In genomic region chr15:32676095-32676643, GRCh38 we compare ENCODE assay signal across 26 cellular contexts. TPM values are rescaled to one million over a fixed set of nuclear protein-coding genes. Genes with fewer than 3 reads are reported as not detected.
DNase-seq lines count a peak whose midpoint lies in the region; ATAC-seq, FAIRE-seq and TF ChIP-seq lines count a peak whose summit lies in the region.
"Had no signal": no experiment of that assay in that cellular context is flagged by ENCODE, and none has a peak within 500 bp of the region (broad histone marks: within the 10 kb centered on the region; RNA-seq: fewer than 3 reads in every experiment).

No MANE protein-coding gene starts in this region.

- no peak overlapping the region for H4K91ac ChIP-seq in IMR-90 (ENCODE audit: insufficient read depth, low read depth, low read length)

- TF ChIP-seq CTCF in IMR-90 (conservative IDR thresholded peaks at IDR 0.05; ENCODE audit: low read depth, low read length), result no peak
- no peak for TF ChIP-seq CTCF in bronchial epithelial cell (IDR thresholded peaks at IDR 0.05; ENCODE audit: insufficient read depth, low read length, severe bottlenecking)
- no peak for TF ChIP-seq CTCF in SK-N-SH (IDR thresholded peaks at IDR 0.05)

- in situ Hi-C loops in IMR-90 (cut with MboI; ENCODE audit: low sequenced_read_pairs), result no loop called here

- H3K27me3 Mint-ChIP-seq in activated T-helper 1 cell treated with anti-CD3 and anti-CD28 coated beads, Interleukin-12 subunit alpha, Interleukin-12 subunit beta, Interleukin-2, Interleukin-4 antibody, amounts not matched to agents 30 ng/mL and 10 ng/mL and 1 ng/mL, durations not matched to agents 14 hours and 24 hours and 36 hours (ENCODE audit: insufficient read depth), result no peaks in the 10 kb centered on the region
- H3K27me3 Mint-ChIP-seq: activated B cell treated with CpG ODN at 0.5 μM for 24 hours; activated CD4-positive, alpha-beta T cell treated with anti-CD3 and anti-CD28 coated beads, Interleukin-2, amount 10 ng/mL, durations not matched to agents 7 days and 5 days; activated naive CD8-positive, alpha-beta T cell treated with anti-CD3 and anti-CD28 coated beads for 36 hours; activated T-cell treated with anti-CD3 and anti-CD28 coated beads, Interleukin-2, amount 50 U/mL, for 24 hours; CD4-positive, CD25-positive, alpha-beta regulatory T cell; memory B cell had no signal

- no peak overlapping the region for H3K27ac Mint-ChIP-seq in activated T-helper 1 cell treated with anti-CD3 and anti-CD28 coated beads, Interleukin-12 subunit alpha, Interleukin-12 subunit beta, Interleukin-2, Interleukin-4 antibody, amounts not matched to agents 30 ng/mL and 10 ng/mL and 1 ng/mL, durations not matched to agents 14 hours and 24 hours and 36 hours
- H3K27ac Mint-ChIP-seq: activated B cell treated with CpG ODN at 0.5 μM for 24 hours; activated CD4-positive, alpha-beta T cell treated with anti-CD3 and anti-CD28 coated beads, Interleukin-2, amount 10 ng/mL, durations not matched to agents 7 days and 5 days; activated naive CD8-positive, alpha-beta T cell treated with anti-CD3 and anti-CD28 coated beads for 36 hours; activated T-cell treated with anti-CD3 and anti-CD28 coated beads, Interleukin-2, amount 50 U/mL, for 24 hours; CD4-positive, CD25-positive, alpha-beta regulatory T cell; immature natural killer cell; memory B cell had no signal

- peak overlapping the region; percentile 0; the same call in 1 of the 2 replicates for H3K14ac ChIP-seq in IMR-90 (replicated peaks; ENCODE audit: low read depth, low read length)

- H3K27me3 ChIP-seq in IMR-90 (ENCODE audit: control insufficient read depth, insufficient read depth, low read length) (no peaks in the 10 kb centered on the region), bronchial epithelial cell (ENCODE audit: control insufficient read depth, insufficient read depth, low read length) (no peaks in the 10 kb centered on the region), SK-N-SH (ENCODE audit: insufficient read depth) (no peaks in the 10 kb centered on the region)
- H3K27me3 ChIP-seq: ovary, uterus had no signal

- no peak overlapping the region for H2BK15ac ChIP-seq in IMR-90 (ENCODE audit: low read depth, low read length)

- H3F3A ChIP-seq in SK-N-SH (replicated peaks; ENCODE audit: insufficient read depth), result no peaks in the 10 kb centered on the region

- H3K9me3 Mint-ChIP-seq in activated T-helper 1 cell treated with anti-CD3 and anti-CD28 coated beads, Interleukin-12 subunit alpha, Interleukin-12 subunit beta, Interleukin-2, Interleukin-4 antibody, amounts not matched to agents 30 ng/mL and 10 ng/mL and 1 ng/mL, durations not matched to agents 14 hours and 24 hours and 36 hours, result no peaks in the 10 kb centered on the region
- H3K9me3 Mint-ChIP-seq: activated B cell treated with CpG ODN at 0.5 μM for 24 hours; activated CD4-positive, alpha-beta T cell treated with anti-CD3 and anti-CD28 coated beads, Interleukin-2, amount 10 ng/mL, durations not matched to agents 7 days and 5 days; activated naive CD8-positive, alpha-beta T cell treated with anti-CD3 and anti-CD28 coated beads for 36 hours; activated T-cell treated with anti-CD3 and anti-CD28 coated beads, Interleukin-2, amount 50 U/mL, for 24 hours; CD4-positive, CD25-positive, alpha-beta regulatory T cell; immature natural killer cell; memory B cell had no signal

- H4K8ac ChIP-seq in IMR-90 (ENCODE audit: low read depth in 2 of 2, low read length in 2 of 2), result no peak overlapping the region

- no CpG with 5 or more reads among the region's 2 CpGs for WGBS in IMR-90 (ENCODE audit: extremely low coverage in 2 of 2, insufficient read length in 1 of 2), 2 experiments
- WGBS in SK-N-SH (ENCODE audit: low lambda C conversion rate), result 72% methylated on average over 2 of the region's 2 CpGs

- TF ChIP-seq RAD21 in IMR-90 (IDR thresholded peaks at IDR 0.05; ENCODE audit: low read length), result no peak
- TF ChIP-seq RAD21 in SK-N-SH (IDR thresholded peaks at IDR 0.05; ENCODE audit: low read length), result no peak

- H2AFZ ChIP-seq in IMR-90 (replicated peaks; ENCODE audit: low read length, poor library complexity), result no peak overlapping the region
- H2AFZ ChIP-seq in SK-N-SH (ENCODE audit: low read depth), result no peak overlapping the region

- no peak overlapping the region for H3K4me3 ChIP-seq in IMR-90 (ENCODE audit: insufficient read depth, low read depth, low read length)
- no peak overlapping the region for H3K4me3 ChIP-seq in bronchial epithelial cell (ENCODE audit: low read depth, low read length)
- H3K4me3 ChIP-seq in SK-N-SH (ENCODE audit: low read depth in 2 of 2, low read length in 1 of 2), result no peak overlapping the region
- H3K4me3 ChIP-seq: ovary, uterus had no signal

- ATAC-seq in IMR-90 (ENCODE audit: low read depth), result no peak
- ATAC-seq: stimulated activated naive CD8-positive, alpha-beta T cell treated with anti-CD3 and anti-CD28 coated beads, Interleukin-15, Interleukin-2, amounts not matched to agents 100 U/mL and 50 U/mL, for 24 hours had no signal

- no peak overlapping the region for H2BK20ac ChIP-seq in IMR-90 (ENCODE audit: low read depth, low read length)

- H3K79me2 ChIP-seq in SK-N-SH (ENCODE audit: insufficient read depth), result no peaks in the 10 kb centered on the region

- H3K36me3 Mint-ChIP-seq in activated T-helper 1 cell treated with anti-CD3 and anti-CD28 coated beads, Interleukin-12 subunit alpha, Interleukin-12 subunit beta, Interleukin-2, Interleukin-4 antibody, amounts not matched to agents 30 ng/mL and 10 ng/mL and 1 ng/mL, durations not matched to agents 14 hours and 24 hours and 36 hours (ENCODE audit: low read depth), result no peaks in the 10 kb centered on the region
- H3K36me3 Mint-ChIP-seq: activated naive CD8-positive, alpha-beta T cell treated with anti-CD3 and anti-CD28 coated beads for 36 hours; CD4-positive, CD25-positive, alpha-beta regulatory T cell; immature natural killer cell; memory B cell had no signal

- no peak overlapping the region for H3K23ac ChIP-seq in IMR-90 (ENCODE audit: low read depth, low read length)

- H3K27ac ChIP-seq in IMR-90 (ENCODE audit: insufficient read depth, low read length), result no peak overlapping the region
- no peak overlapping the region for H3K27ac ChIP-seq in SK-N-SH (ENCODE audit: low read depth in 2 of 2, low read length in 1 of 2)
- H3K27ac ChIP-seq: ovary, uterus had no signal

- H3K18ac ChIP-seq in IMR-90 (ENCODE audit: low read depth, low read length), result peak overlapping the region; percentile 3; the same call in 1 of the 2 replicates

- no peaks in the 10 kb centered on the region for H3K79me1 ChIP-seq in IMR-90 (ENCODE audit: low read depth in 1 of 2, low read length in 2 of 2)

- H3K4ac ChIP-seq in IMR-90 (ENCODE audit: low read depth, low read length), result no peak overlapping the region

- H4K5ac ChIP-seq in IMR-90 (ENCODE audit: low read depth, low read length), result no peak overlapping the region

- no TSS peak for BruUV-seq in IMR-90 (replicated peaks; lab: Mats Ljungman, UMichigan)

- H4K20me1 ChIP-seq in IMR-90 (ENCODE audit: insufficient read depth, low read length), result no peaks in the 10 kb centered on the region
- no peaks in the 10 kb centered on the region for H4K20me1 ChIP-seq in SK-N-SH (ENCODE audit: insufficient read depth)

- dilution Hi-C loops in IMR-90 (cut with HindIII; ENCODE audit: low sequenced_read_pairs, unreplicated experiment), result no loop called here

- H2BK5ac ChIP-seq in IMR-90 (ENCODE audit: low read depth, low read length, poor library complexity, severe bottlenecking), result no peak overlapping the region

- no peak for FAIRE-seq in bronchial epithelial cell (lab: Jason Lieb, UNC)
- FAIRE-seq: GM18507, GM19239 had no signal

- no peak overlapping the region for H3K4me3 Mint-ChIP-seq in activated T-helper 1 cell treated with anti-CD3 and anti-CD28 coated beads, Interleukin-12 subunit alpha, Interleukin-12 subunit beta, Interleukin-2, Interleukin-4 antibody, amounts not matched to agents 30 ng/mL and 10 ng/mL and 1 ng/mL, durations not matched to agents 14 hours and 24 hours and 36 hours
- H3K4me3 Mint-ChIP-seq: activated B cell treated with CpG ODN at 0.5 μM for 24 hours; activated CD4-positive, alpha-beta T cell treated with anti-CD3 and anti-CD28 coated beads, Interleukin-2, amount 10 ng/mL, durations not matched to agents 7 days and 5 days; activated naive CD8-positive, alpha-beta T cell treated with anti-CD3 and anti-CD28 coated beads for 36 hours; activated T-cell treated with anti-CD3 and anti-CD28 coated beads, Interleukin-2, amount 50 U/mL, for 24 hours; CD4-positive, CD25-positive, alpha-beta regulatory T cell; immature natural killer cell; memory B cell had no signal

- H3K9me3 ChIP-seq in IMR-90 (ENCODE audit: control insufficient read depth, insufficient read depth, low read length), result no peaks in the 10 kb centered on the region
- no peaks in the 10 kb centered on the region for H3K9me3 ChIP-seq in SK-N-SH
- H3K9me3 ChIP-seq: ovary, uterus had no signal

- H2BK120ac ChIP-seq in IMR-90 (ENCODE audit: low read depth, low read length), result no peak overlapping the region

- H2AK9ac ChIP-seq in IMR-90 (replicated peaks; ENCODE audit: low read depth, low read length, poor library complexity), result no peak overlapping the region

- H3K9me2 ChIP-seq in SK-N-SH, result no peaks in the 10 kb centered on the region

- TF ChIP-seq POLR2A in IMR-90 (IDR thresholded peaks at IDR 0.05; ENCODE audit: low read depth, low read length), result no peak

- POLR2A ChIA-PET in IMR-90 (lab: Charles Lee; ENCODE audit: unreplicated experiment), result no interaction called here
- POLR2A ChIA-PET in SK-N-SH (lab: Yijun Ruan, JAX), result no interaction called here

- no peaks in the 10 kb centered on the region for H3K9me1 ChIP-seq in IMR-90 (ENCODE audit: insufficient read depth, low read length)

- H3K4me1 Mint-ChIP-seq in activated T-helper 1 cell treated with anti-CD3 and anti-CD28 coated beads, Interleukin-12 subunit alpha, Interleukin-12 subunit beta, Interleukin-2, Interleukin-4 antibody, amounts not matched to agents 30 ng/mL and 10 ng/mL and 1 ng/mL, durations not matched to agents 14 hours and 24 hours and 36 hours (ENCODE audit: low read depth), result no peaks in the 10 kb centered on the region
- H3K4me1 Mint-ChIP-seq: activated B cell treated with CpG ODN at 0.5 μM for 24 hours; activated CD4-positive, alpha-beta T cell treated with anti-CD3 and anti-CD28 coated beads, Interleukin-2, amount 10 ng/mL, durations not matched to agents 7 days and 5 days; activated naive CD8-positive, alpha-beta T cell treated with anti-CD3 and anti-CD28 coated beads for 36 hours; CD4-positive, CD25-positive, alpha-beta regulatory T cell; immature natural killer cell had no signal

- intact Hi-C loops in IMR-90 (cut with micrococcal nuclease), result no loop called here
- intact Hi-C loops in activated T-helper 1 cell treated with anti-CD3 and anti-CD28 coated beads, Interleukin-12 subunit alpha, Interleukin-12 subunit beta, Interleukin-2, Interleukin-4 antibody, amounts not matched to agents 30 ng/mL and 10 ng/mL and 1 ng/mL, durations not matched to agents 14 hours and 24 hours and 36 hours (cut with micrococcal nuclease), result no loop called here

- DNase-seq in NCI-H1105 treated with DMSO at 0.1 percent for 48 hours (lab: John Stamatoyannopoulos, UW) (peak; percentile 56), NCI-H1105 (lab: John Stamatoyannopoulos, UW) (no peak), IMR-90 (no peak), bronchial epithelial cell (ENCODE audit: low read depth) (peak; percentile 50), pons (ENCODE audit: low spot score) (peak; percentile 75), ureter (ENCODE audit: low spot score) (no peak), SK-N-SH (no peak)
- no peak for DNase-seq in activated T-helper 1 cell treated with anti-CD3 and anti-CD28 coated beads, Interleukin-12 subunit alpha, Interleukin-12 subunit beta, Interleukin-2, Interleukin-4 antibody, amounts not matched to agents 30 ng/mL and 10 ng/mL and 1 ng/mL, durations not matched to agents 14 hours and 24 hours and 36 hours (ENCODE audit: low spot score)
- DNase-seq: activated B cell treated with CpG ODN at 0.5 μM for 24 hours; activated CD4-positive, alpha-beta T cell treated with anti-CD3 and anti-CD28 coated beads, Interleukin-2, amount 10 ng/mL, durations not matched to agents 7 days and 5 days; activated gamma-delta T cell; activated naive CD8-positive, alpha-beta T cell treated with anti-CD3 and anti-CD28 coated beads for 36 hours; activated T-cell treated with anti-CD3 and anti-CD28 coated beads, Interleukin-2, amount 50 U/mL, for 24 hours; anterior cingulate cortex; CD4-positive, CD25-positive, alpha-beta regulatory T cell; immature natural killer cell; NCI-H2107; NCI-H526 treated with DMSO at 0.1 percent for 48 hours; ovary; stimulated activated CD4-positive, alpha-beta T cell treated with anti-CD3 and anti-CD28 coated beads, Interleukin-1b, Interleukin-23, amount 100 ng/mL, for 48 hours; stimulated activated naive CD8-positive, alpha-beta T cell treated with anti-CD3 and anti-CD28 coated beads, Interleukin-15, Interleukin-2, amounts not matched to agents 100 U/mL and 50 U/mL, for 24 hours; uterus had no signal

- H3K36me3 ChIP-seq in IMR-90 (ENCODE audit: control insufficient read depth, insufficient read depth, low read length) (no peaks in the 10 kb centered on the region), bronchial epithelial cell (ENCODE audit: control insufficient read depth, insufficient read depth, low read length) (no peaks in the 10 kb centered on the region), SK-N-SH (replicated peaks in 1 of 2; ENCODE audit: control insufficient read depth in 1 of 2, insufficient read depth in 2 of 2, low read length in 1 of 2) (no peaks in the 10 kb centered on the region)
- H3K36me3 ChIP-seq: ovary, uterus had no signal

- CTCF ChIA-PET in IMR-90 (lab: Yijun Ruan, JAX), result no interaction called here
- CTCF ChIA-PET in SK-N-SH (lab: Yijun Ruan, JAX), result interaction anchor here (0.8 to 1.4 kb wide), 3 partner anchors 14 to 24 kb away, joined by 3 to 7 read pairs (median 4); no protein-coding TSS in a partner anchor

- H3K9ac ChIP-seq in IMR-90 (ENCODE audit: low read depth, low read length), result no peak overlapping the region
- no peak overlapping the region for H3K9ac ChIP-seq in SK-N-SH

- no peak overlapping the region for H2AK5ac ChIP-seq in IMR-90 (ENCODE audit: low read depth, low read length)

- no peak for TF ChIP-seq EP300 in SK-N-SH (IDR thresholded peaks at IDR 0.05; ENCODE audit: borderline replicate concordance in 1 of 2, low read depth in 1 of 2, low read length in 1 of 2)

- no peak overlapping the region for H3K56ac ChIP-seq in IMR-90 (ENCODE audit: extremely low read depth, insufficient read depth, low read length)

- no peak overlapping the region for H3K4me2 ChIP-seq in IMR-90 (ENCODE audit: low read depth, low read length)
- H3K4me2 ChIP-seq in SK-N-SH, result no peak overlapping the region

- H3K4me1 ChIP-seq in IMR-90 (ENCODE audit: control insufficient read depth, insufficient read depth, low read length) (peaks cover 3% of the 10 kb centered on the region), SK-N-SH (ENCODE audit: control insufficient read depth in 1 of 2, insufficient read depth in 2 of 2, low read depth in 1 of 2, low read length in 1 of 2) (no peaks in the 10 kb centered on the region)
- H3K4me1 ChIP-seq: uterus had no signal

RNA-seq across cellular contexts. Expression of gene SCG5, which starts 34.7 kb away (rescaled TPM):
- 7.9 and 8.3 TPM in 2 replicates for total RNA-seq in IMR-90 (2012; rRNA removed)
- polyA plus RNA-seq in IMR-90 (2012; rRNA removed), result 15.6 and 16.8 TPM in 2 replicates
- polyA plus RNA-seq in IMR-90 (2012; cell fraction: cytosol; rRNA removed), result 12.1 and 13.8 TPM in 2 replicates
- 4.1 and 8.2 TPM in 2 replicates for polyA plus RNA-seq in IMR-90 (2012; cell fraction: nucleus; rRNA removed; ENCODE audit: low replicate concordance)
- 3.7 and 11.8 TPM in 2 replicates for total RNA-seq in bronchial epithelial cell
- 0.81 TPM for total RNA-seq in ureter
- total RNA-seq in activated T-helper 1 cell treated with anti-CD3 and anti-CD28 coated beads, Interleukin-12 subunit alpha, Interleukin-12 subunit beta, Interleukin-2, Interleukin-4 antibody, amounts not matched to agents 30 ng/mL and 10 ng/mL and 1 ng/mL, durations not matched to agents 14 hours and 24 hours and 36 hours, result 1.6 and 2.6 TPM in 2 replicates
- polyA plus RNA-seq in SK-N-SH (2012; rRNA removed), result 10.1 and 11.0 TPM in 2 replicates
- 11.8 and 16.0 TPM in 2 replicates for polyA plus RNA-seq in SK-N-SH (2012; cell fraction: cytosol; rRNA removed)
- polyA plus RNA-seq in SK-N-SH (2012; cell fraction: nucleus; rRNA removed), result 6.9 and 7.4 TPM in 2 replicates

RNA-seq across cellular contexts. Expression of gene GREM1, which starts 41.6 kb away (rescaled TPM):
- total RNA-seq in IMR-90 (2012; rRNA removed) (848 and 1,032 TPM in 2 replicates), bronchial epithelial cell (0.13 and 3.7 TPM in 2 replicates), ureter (26.0 TPM)
- polyA plus RNA-seq in IMR-90 (2012; rRNA removed) (852 and 1,130 TPM in 2 replicates), SK-N-SH (2012; rRNA removed) (23.9 and 46.4 TPM in 2 replicates)
- 185 and 289 TPM in 2 replicates for polyA plus RNA-seq in IMR-90 (2012; cell fraction: cytosol; rRNA removed)
- 59.3 and 362 TPM in 2 replicates for polyA plus RNA-seq in IMR-90 (2012; cell fraction: nucleus; rRNA removed; ENCODE audit: low replicate concordance)
- not detected in 2 replicates for total RNA-seq in activated T-helper 1 cell treated with anti-CD3 and anti-CD28 coated beads, Interleukin-12 subunit alpha, Interleukin-12 subunit beta, Interleukin-2, Interleukin-4 antibody, amounts not matched to agents 30 ng/mL and 10 ng/mL and 1 ng/mL, durations not matched to agents 14 hours and 24 hours and 36 hours
- polyA plus RNA-seq in SK-N-SH (2012; cell fraction: cytosol; rRNA removed), result 44.0 and 44.4 TPM in 2 replicates
- polyA plus RNA-seq in SK-N-SH (2012; cell fraction: nucleus; rRNA removed), result 9.8 and 32.2 TPM in 2 replicates
- total RNA-seq: activated B cell treated with CpG ODN at 0.5 μM for 24 hours; activated CD4-positive, alpha-beta T cell treated with anti-CD3 and anti-CD28 coated beads, Interleukin-2, amount 10 ng/mL, durations not matched to agents 7 days and 5 days; activated naive CD8-positive, alpha-beta T cell treated with anti-CD3 and anti-CD28 coated beads for 36 hours; CD4-positive, CD25-positive, alpha-beta regulatory T cell; H4 had no signal
- polyA plus RNA-seq: CD4-positive, CD25-positive, alpha-beta regulatory T cell; immature natural killer cell had no signal

Comparison
In these comparisons a context has a peak if more than half of its experiments do, and no peak if none do; other contexts are left out.
1. DNase-seq: peak in NCI-H1105 treated with DMSO at 0.1 percent for 48 hours (single experiment), bronchial epithelial cell (single experiment) and pons (single experiment); none in NCI-H1105 (single experiment), IMR-90 (single experiment), ureter (single experiment), activated T-helper 1 cell treated with anti-CD3 and anti-CD28 coated beads, Interleukin-12 subunit alpha, Interleukin-12 subunit beta, Interleukin-2, Interleukin-4 antibody, amounts not matched to agents 30 ng/mL and 10 ng/mL and 1 ng/mL, durations not matched to agents 14 hours and 24 hours and 36 hours (single experiment) and SK-N-SH (single experiment).
2. RNA of gene GREM1, which starts 41.6 kb away (total RNA-seq): 848 to 1,032 TPM in IMR-90; 26.0 TPM in ureter (single experiment), 0.13 to 3.7 TPM in bronchial epithelial cell and not detected in activated T-helper 1 cell treated with anti-CD3 and anti-CD28 coated beads, Interleukin-12 subunit alpha, Interleukin-12 subunit beta, Interleukin-2, Interleukin-4 antibody, amounts not matched to agents 30 ng/mL and 10 ng/mL and 1 ng/mL, durations not matched to agents 14 hours and 24 hours and 36 hours; every median in the first group is over 10 times any median in the second.